ENCODE assay signal across 29 cellular contexts in the genomic region with DNA sequence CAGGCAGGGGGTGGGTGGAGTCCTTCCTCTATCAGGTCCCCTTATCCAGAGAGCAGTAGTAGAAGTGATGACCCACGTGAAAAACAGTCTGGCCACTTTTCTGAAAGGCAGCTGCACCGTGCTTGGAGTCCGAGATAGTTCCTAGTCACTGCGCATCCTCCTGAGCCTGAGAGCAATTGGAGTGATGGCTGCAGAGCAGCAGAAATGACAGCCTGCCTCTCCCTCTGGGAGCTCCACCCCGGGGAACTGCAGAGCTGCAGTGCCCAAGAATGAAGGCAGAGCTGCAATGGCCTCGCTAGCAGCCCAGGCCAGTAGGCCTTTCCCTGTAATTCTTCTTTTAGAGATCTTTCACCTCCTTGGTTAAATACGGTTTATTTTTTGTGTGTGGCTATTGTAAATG.
"Had no signal": no experiment of that assay in that cellular context is flagged by ENCODE, and none has a peak within 500 bp of the region (broad histone marks: within the 10 kb centered on the region; RNA-seq: fewer than 3 reads in every experiment).

No MANE protein-coding gene starts in this region.

- H3K4me2 ChIP-seq: smooth muscle cell had no signal

- H3K4me1 ChIP-seq: body of pancreas, colonic mucosa, heart left ventricle, left ventricle myocardium inferior, prostate gland, suprapubic skin, tibial nerve had no signal

- DNase-seq: activated CD4-positive, alpha-beta T cell treated with anti-CD3 and anti-CD28 coated beads for 4 hours; activated CD4-positive, alpha-beta T cell treated with anti-CD3 and anti-CD28 coated beads, Interleukin-2, amount 50 U/mL, for 4 hours; activated effector memory CD4-positive, alpha-beta T cell treated with Interleukin-2 at 50 U/mL for 16 hours; activated naive CD4-positive, alpha-beta T cell treated with Interleukin-2 at 50 U/mL for 16 hours; activated T-cell treated with anti-CD3 and anti-CD28 coated beads for 4 hours; aorta; body of pancreas; cerebellar nuclear complex; colonic mucosa; effector memory CD8-positive, alpha-beta T cell; heart left ventricle; hypothalamus; immature natural killer cell; left ventricle myocardium inferior; ovary; stimulated activated CD4-positive, alpha-beta T cell treated with anti-CD3 and anti-CD28 coated beads, Interleukin-1b, Interleukin-23, amount 100 ng/mL, for 48 hours; stimulated activated CD4-positive, alpha-beta T cell treated with anti-CD3 and anti-CD28 coated beads, Interleukin-4, amount 100 ng/mL, for 4 hours; stimulated activated naive CD4-positive, alpha-beta T cell; T-helper 1 cell had no signal

- H3K27ac Mint-ChIP-seq: activated naive CD8-positive, alpha-beta T cell; effector memory CD8-positive, alpha-beta T cell; immature natural killer cell; nephron; T-helper 2 cell treated with Interferon-gamma antibody and Interleukin-4, amounts not matched to agents 5 μg/mL and 100 μg/mL, for 36 hours had no signal

- H3K9me3 Mint-ChIP-seq: T-helper 2 cell treated with Interferon-gamma antibody and Interleukin-4, amounts not matched to agents 5 μg/mL and 100 μg/mL, for 36 hours had no signal

- H3K36me3 Mint-ChIP-seq: activated naive CD8-positive, alpha-beta T cell; immature natural killer cell had no signal

- H3K36me3 ChIP-seq: cardiac muscle cell, colonic mucosa, heart left ventricle, left ventricle myocardium inferior, neutrophil, ovary, prostate gland, suprapubic skin, tibial nerve had no signal

- H3K9me3 ChIP-seq: body of pancreas, colonic mucosa, neutrophil, ovary, prostate gland, suprapubic skin had no signal

- H3K27ac ChIP-seq: body of pancreas, cardiac muscle cell, colonic mucosa, heart left ventricle, left ventricle myocardium inferior, neutrophil, ovary, prostate gland, suprapubic skin, tibial nerve had no signal

- H3K4me3 Mint-ChIP-seq: activated naive CD8-positive, alpha-beta T cell; effector memory CD8-positive, alpha-beta T cell; immature natural killer cell; nephron; T-helper 2 cell treated with Interferon-gamma antibody and Interleukin-4, amounts not matched to agents 5 μg/mL and 100 μg/mL, for 36 hours had no signal

- H3K4me3 ChIP-seq: body of pancreas, cardiac muscle cell, colonic mucosa, heart left ventricle, left ventricle myocardium inferior, ovary, prostate gland, smooth muscle cell, suprapubic skin, tibial nerve had no signal

- H3K4me1 Mint-ChIP-seq: immature natural killer cell, nephron had no signal

- H3K27me3 ChIP-seq: body of pancreas, cardiac muscle cell, colonic mucosa, heart left ventricle, neutrophil, ovary, suprapubic skin, tibial nerve had no signal

- ATAC-seq: body of pancreas; effector memory CD8-positive, alpha-beta T cell; heart left ventricle had no signal

- FAIRE-seq: endothelial cell of umbilical vein had no signal
